1 cellular context compared by ENCODE assay signal in the genomic region with DNA sequence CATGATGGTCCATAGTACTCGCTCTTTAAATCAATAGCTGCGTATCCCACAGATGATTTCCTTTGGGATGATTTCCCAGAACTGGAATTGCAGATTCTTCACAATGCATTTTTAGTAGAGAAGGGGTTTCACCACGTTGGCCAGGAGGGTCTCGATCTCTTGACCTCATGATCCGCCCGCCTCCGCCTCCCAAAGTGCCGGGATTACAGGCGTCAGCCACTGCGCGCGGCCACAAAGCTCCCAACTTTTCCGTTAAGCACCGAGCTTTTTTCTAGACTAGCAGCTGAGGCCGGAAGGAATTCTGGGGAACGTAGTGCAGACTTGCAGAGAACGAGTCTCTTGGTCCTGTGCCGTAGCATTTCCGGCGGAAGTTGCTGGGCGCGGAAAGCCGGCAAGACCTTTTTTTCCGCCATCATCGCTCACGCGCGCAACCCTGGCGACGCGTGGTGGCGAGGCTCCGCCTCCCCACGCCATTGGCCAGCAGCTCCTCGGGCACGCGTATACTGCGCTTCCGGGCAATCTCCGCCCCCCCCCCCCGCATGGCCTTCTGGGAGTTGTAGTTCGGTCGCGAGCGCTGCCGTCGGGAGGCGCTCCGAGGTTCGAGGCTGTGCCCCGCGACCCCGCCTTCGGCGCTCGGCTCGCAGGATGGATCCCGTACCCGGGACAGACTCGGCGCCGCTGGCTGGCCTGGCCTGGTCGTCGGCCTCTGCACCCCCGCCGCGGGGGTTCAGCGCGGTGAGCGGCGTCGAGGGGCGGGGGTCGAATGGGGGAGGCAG.
TF ChIP-seq lines count a peak whose summit lies in the region.

A gene (plus strand): TSS at position 557 of the 776 bp plus-strand sequence. CDS start 89 bp downstream, at position 646.

TF ChIP-seq in HepG2, 621 proteins besides CTCF, POLR2A, EP300 and RAD21 (continued from another document and continues in another):
- no peak for TF ChIP-seq ZNF317 (CRISPR knock-in tag; IDR thresholded peaks at IDR 0.05)
- peak; percentile 56; the same call in 1 of the 2 replicates for TF ChIP-seq ZFP1 (CRISPR knock-in tag; IDR thresholded peaks at IDR 0.05)
- TF ChIP-seq, protein P1, sequence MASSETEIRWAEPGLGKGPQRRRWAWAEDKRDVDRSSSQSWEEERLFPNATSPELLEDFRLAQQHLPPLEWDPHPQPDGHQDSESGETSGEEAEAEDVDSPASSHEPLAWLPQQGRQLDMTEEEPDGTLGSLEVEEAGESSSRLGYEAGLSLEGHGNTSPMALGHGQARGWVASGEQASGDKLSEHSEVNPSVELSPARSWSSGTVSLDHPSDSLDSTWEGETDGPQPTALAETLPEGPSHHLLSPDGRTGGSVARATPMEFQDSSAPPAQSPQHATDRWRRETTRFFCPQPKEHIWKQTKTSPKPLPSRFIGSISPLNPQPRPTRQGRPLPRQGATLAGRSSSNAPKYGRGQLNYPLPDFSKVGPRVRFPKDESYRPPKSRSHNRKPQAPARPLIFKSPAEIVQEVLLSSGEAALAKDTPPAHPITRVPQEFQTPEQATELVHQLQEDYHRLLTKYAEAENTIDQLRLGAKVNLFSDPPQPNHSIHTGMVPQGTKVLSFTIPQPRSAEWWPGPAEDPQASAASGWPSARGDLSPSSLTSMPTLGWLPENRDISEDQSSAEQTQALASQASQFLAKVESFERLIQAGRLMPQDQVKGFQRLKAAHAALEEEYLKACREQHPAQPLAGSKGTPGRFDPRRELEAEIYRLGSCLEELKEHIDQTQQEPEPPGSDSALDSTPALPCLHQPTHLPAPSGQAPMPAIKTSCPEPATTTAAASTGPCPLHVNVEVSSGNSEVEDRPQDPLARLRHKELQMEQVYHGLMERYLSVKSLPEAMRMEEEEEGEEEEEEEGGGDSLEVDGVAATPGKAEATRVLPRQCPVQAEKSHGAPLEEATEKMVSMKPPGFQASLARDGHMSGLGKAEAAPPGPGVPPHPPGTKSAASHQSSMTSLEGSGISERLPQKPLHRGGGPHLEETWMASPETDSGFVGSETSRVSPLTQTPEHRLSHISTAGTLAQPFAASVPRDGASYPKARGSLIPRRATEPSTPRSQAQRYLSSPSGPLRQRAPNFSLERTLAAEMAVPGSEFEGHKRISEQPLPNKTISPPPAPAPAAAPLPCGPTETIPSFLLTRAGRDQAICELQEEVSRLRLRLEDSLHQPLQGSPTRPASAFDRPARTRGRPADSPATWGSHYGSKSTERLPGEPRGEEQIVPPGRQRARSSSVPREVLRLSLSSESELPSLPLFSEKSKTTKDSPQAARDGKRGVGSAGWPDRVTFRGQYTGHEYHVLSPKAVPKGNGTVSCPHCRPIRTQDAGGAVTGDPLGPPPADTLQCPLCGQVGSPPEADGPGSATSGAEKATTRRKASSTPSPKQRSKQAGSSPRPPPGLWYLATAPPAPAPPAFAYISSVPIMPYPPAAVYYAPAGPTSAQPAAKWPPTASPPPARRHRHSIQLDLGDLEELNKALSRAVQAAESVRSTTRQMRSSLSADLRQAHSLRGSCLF (CRISPR knock-in tag; IDR thresholded peaks at IDR 0.05; ENCODE audit: borderline replicate concordance), result no peak
- no peak for TF ChIP-seq NR3C1 (CRISPR knock-in tag; IDR thresholded peaks at IDR 0.05)
- no peak; the same call in 1 of the 2 replicates for TF ChIP-seq BORCS8-MEF2B (CRISPR knock-in tag; IDR thresholded peaks at IDR 0.05)
- peak; percentile 36; the same call in 1 of the 2 replicates for TF ChIP-seq REPIN1 (CRISPR knock-in tag; IDR thresholded peaks at IDR 0.05; ENCODE audit: borderline replicate concordance, low read depth)
- no peak for TF ChIP-seq NPAS2 (CRISPR knock-in tag; IDR thresholded peaks at IDR 0.05; ENCODE audit: borderline replicate concordance)
- TF ChIP-seq, protein P2, sequence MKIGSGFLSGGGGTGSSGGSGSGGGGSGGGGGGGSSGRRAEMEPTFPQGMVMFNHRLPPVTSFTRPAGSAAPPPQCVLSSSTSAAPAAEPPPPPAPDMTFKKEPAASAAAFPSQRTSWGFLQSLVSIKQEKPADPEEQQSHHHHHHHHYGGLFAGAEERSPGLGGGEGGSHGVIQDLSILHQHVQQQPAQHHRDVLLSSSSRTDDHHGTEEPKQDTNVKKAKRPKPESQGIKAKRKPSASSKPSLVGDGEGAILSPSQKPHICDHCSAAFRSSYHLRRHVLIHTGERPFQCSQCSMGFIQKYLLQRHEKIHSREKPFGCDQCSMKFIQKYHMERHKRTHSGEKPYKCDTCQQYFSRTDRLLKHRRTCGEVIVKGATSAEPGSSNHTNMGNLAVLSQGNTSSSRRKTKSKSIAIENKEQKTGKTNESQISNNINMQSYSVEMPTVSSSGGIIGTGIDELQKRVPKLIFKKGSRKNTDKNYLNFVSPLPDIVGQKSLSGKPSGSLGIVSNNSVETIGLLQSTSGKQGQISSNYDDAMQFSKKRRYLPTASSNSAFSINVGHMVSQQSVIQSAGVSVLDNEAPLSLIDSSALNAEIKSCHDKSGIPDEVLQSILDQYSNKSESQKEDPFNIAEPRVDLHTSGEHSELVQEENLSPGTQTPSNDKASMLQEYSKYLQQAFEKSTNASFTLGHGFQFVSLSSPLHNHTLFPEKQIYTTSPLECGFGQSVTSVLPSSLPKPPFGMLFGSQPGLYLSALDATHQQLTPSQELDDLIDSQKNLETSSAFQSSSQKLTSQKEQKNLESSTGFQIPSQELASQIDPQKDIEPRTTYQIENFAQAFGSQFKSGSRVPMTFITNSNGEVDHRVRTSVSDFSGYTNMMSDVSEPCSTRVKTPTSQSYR (CRISPR knock-in tag; IDR thresholded peaks at IDR 0.05; ENCODE audit: borderline replicate concordance), result no peak
- no peak for TF ChIP-seq ZNF549 (CRISPR knock-in tag; IDR thresholded peaks at IDR 0.05)
- TF ChIP-seq ZMYM3 (CRISPR knock-in tag; IDR thresholded peaks at IDR 0.05), result peak; percentile 69
- TF ChIP-seq REXO4 (CRISPR knock-in tag; IDR thresholded peaks at IDR 0.05; ENCODE audit: borderline replicate concordance), result no peak
- peak; percentile 88 for TF ChIP-seq HCFC1 (IDR thresholded peaks at IDR 0.05; ENCODE audit: low read depth, low read length)
- peak; percentile 56; the same call in 1 of the 2 replicates for TF ChIP-seq POLR2AphosphoS5 (IDR thresholded peaks at IDR 0.05; ENCODE audit: low read depth, low read length)
- peak; percentile 71; the same call in 1 of the 2 replicates for TF ChIP-seq ZNF782 (CRISPR knock-in tag; IDR thresholded peaks at IDR 0.05; ENCODE audit: borderline replicate concordance)
- TF ChIP-seq HOXA7 (CRISPR knock-in tag; IDR thresholded peaks at IDR 0.05), result no peak
- 0 out of 2 replicates have a peak, but pooled peaks have one; percentile 15 for TF ChIP-seq ZNF44 (CRISPR knock-in tag; IDR thresholded peaks at IDR 0.05)
- peak; percentile 95 for TF ChIP-seq GABPA (IDR thresholded peaks at IDR 0.05; ENCODE audit: low read depth, low read length)
- TF ChIP-seq GABPA (CRISPR knock-in tag; IDR thresholded peaks at IDR 0.05; ENCODE audit: low read depth), result peak; percentile 97
- 0 out of 2 replicates have a peak, but pooled peaks have one; percentile 42 for TF ChIP-seq ZNF337 (CRISPR knock-in tag; IDR thresholded peaks at IDR 0.05; ENCODE audit: borderline replicate concordance, low read depth)
- TF ChIP-seq THYN1 (CRISPR knock-in tag; IDR thresholded peaks at IDR 0.05; ENCODE audit: borderline replicate concordance, low read depth), result no peak
- TF ChIP-seq, protein P3, sequence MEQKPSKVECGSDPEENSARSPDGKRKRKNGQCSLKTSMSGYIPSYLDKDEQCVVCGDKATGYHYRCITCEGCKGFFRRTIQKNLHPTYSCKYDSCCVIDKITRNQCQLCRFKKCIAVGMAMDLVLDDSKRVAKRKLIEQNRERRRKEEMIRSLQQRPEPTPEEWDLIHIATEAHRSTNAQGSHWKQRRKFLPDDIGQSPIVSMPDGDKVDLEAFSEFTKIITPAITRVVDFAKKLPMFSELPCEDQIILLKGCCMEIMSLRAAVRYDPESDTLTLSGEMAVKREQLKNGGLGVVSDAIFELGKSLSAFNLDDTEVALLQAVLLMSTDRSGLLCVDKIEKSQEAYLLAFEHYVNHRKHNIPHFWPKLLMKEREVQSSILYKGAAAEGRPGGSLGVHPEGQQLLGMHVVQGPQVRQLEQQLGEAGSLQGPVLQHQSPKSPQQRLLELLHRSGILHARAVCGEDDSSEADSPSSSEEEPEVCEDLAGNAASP (CRISPR knock-in tag; IDR thresholded peaks at IDR 0.05; ENCODE audit: borderline replicate concordance), result no peak; the same call in 1 of the 2 replicates
- peak; percentile 83 for TF ChIP-seq ZNF230 (CRISPR knock-in tag; IDR thresholded peaks at IDR 0.05)
- TF ChIP-seq, protein P4, sequence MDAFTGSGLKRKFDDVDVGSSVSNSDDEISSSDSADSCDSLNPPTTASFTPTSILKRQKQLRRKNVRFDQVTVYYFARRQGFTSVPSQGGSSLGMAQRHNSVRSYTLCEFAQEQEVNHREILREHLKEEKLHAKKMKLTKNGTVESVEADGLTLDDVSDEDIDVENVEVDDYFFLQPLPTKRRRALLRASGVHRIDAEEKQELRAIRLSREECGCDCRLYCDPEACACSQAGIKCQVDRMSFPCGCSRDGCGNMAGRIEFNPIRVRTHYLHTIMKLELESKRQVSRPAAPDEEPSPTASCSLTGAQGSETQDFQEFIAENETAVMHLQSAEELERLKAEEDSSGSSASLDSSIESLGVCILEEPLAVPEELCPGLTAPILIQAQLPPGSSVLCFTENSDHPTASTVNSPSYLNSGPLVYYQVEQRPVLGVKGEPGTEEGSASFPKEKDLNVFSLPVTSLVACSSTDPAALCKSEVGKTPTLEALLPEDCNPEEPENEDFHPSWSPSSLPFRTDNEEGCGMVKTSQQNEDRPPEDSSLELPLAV (CRISPR knock-in tag; conservative IDR thresholded peaks at IDR 0.05; ENCODE audit: low read depth), result no peak
- TF ChIP-seq ZNF720 (CRISPR knock-in tag; IDR thresholded peaks at IDR 0.05), result no peak
- TF ChIP-seq CEBPG (CRISPR knock-in tag; IDR thresholded peaks at IDR 0.05), result peak; percentile 62
- peak; percentile 81 for TF ChIP-seq ZSCAN31 (CRISPR knock-in tag; IDR thresholded peaks at IDR 0.05; ENCODE audit: low read depth)
- TF ChIP-seq, protein P5, sequence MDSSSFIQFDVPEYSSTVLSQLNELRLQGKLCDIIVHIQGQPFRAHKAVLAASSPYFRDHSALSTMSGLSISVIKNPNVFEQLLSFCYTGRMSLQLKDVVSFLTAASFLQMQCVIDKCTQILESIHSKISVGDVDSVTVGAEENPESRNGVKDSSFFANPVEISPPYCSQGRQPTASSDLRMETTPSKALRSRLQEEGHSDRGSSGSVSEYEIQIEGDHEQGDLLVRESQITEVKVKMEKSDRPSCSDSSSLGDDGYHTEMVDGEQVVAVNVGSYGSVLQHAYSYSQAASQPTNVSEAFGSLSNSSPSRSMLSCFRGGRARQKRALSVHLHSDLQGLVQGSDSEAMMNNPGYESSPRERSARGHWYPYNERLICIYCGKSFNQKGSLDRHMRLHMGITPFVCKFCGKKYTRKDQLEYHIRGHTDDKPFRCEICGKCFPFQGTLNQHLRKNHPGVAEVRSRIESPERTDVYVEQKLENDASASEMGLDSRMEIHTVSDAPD (CRISPR knock-in tag; IDR thresholded peaks at IDR 0.05), result peak; percentile 40; the same call in 1 of the 2 replicates
- no peak for TF ChIP-seq ZSCAN9 (CRISPR knock-in tag; IDR thresholded peaks at IDR 0.05; ENCODE audit: borderline replicate concordance)
- no peak for TF ChIP-seq ZNF468 (CRISPR knock-in tag; IDR thresholded peaks at IDR 0.05)
- TF ChIP-seq, protein P6, sequence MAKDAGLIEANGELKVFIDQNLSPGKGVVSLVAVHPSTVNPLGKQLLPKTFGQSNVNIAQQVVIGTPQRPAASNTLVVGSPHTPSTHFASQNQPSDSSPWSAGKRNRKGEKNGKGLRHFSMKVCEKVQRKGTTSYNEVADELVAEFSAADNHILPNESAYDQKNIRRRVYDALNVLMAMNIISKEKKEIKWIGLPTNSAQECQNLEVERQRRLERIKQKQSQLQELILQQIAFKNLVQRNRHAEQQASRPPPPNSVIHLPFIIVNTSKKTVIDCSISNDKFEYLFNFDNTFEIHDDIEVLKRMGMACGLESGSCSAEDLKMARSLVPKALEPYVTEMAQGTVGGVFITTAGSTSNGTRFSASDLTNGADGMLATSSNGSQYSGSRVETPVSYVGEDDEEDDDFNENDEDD (CRISPR knock-in tag; IDR thresholded peaks at IDR 0.05; ENCODE audit: borderline replicate concordance), result peak; percentile 88; the same call in 1 of the 2 replicates
- TF ChIP-seq SMARCE1 (IDR thresholded peaks at IDR 0.05; ENCODE audit: borderline replicate concordance), result no peak
- TF ChIP-seq CCDC6 (CRISPR knock-in tag; IDR thresholded peaks at IDR 0.05), result peak; percentile 82
- TF ChIP-seq FLYWCH1 (CRISPR knock-in tag; IDR thresholded peaks at IDR 0.05), result no peak
- TF ChIP-seq, protein P7, sequence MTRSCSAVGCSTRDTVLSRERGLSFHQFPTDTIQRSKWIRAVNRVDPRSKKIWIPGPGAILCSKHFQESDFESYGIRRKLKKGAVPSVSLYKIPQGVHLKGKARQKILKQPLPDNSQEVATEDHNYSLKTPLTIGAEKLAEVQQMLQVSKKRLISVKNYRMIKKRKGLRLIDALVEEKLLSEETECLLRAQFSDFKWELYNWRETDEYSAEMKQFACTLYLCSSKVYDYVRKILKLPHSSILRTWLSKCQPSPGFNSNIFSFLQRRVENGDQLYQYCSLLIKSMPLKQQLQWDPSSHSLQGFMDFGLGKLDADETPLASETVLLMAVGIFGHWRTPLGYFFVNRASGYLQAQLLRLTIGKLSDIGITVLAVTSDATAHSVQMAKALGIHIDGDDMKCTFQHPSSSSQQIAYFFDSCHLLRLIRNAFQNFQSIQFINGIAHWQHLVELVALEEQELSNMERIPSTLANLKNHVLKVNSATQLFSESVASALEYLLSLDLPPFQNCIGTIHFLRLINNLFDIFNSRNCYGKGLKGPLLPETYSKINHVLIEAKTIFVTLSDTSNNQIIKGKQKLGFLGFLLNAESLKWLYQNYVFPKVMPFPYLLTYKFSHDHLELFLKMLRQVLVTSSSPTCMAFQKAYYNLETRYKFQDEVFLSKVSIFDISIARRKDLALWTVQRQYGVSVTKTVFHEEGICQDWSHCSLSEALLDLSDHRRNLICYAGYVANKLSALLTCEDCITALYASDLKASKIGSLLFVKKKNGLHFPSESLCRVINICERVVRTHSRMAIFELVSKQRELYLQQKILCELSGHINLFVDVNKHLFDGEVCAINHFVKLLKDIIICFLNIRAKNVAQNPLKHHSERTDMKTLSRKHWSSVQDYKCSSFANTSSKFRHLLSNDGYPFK (CRISPR knock-in tag; IDR thresholded peaks at IDR 0.05; ENCODE audit: borderline replicate concordance), result peak; percentile 86; the same call in 1 of the 2 replicates
- TF ChIP-seq, protein P8, sequence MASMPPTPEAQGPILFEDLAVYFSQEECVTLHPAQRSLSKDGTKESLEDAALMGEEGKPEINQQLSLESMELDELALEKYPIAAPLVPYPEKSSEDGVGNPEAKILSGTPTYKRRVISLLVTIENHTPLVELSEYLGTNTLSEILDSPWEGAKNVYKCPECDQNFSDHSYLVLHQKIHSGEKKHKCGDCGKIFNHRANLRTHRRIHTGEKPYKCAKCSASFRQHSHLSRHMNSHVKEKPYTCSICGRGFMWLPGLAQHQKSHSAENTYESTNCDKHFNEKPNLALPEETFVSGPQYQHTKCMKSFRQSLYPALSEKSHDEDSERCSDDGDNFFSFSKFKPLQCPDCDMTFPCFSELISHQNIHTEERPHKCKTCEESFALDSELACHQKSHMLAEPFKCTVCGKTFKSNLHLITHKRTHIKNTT (CRISPR knock-in tag; IDR thresholded peaks at IDR 0.05), result no peak
- peak; percentile 95 for TF ChIP-seq KAT8 (CRISPR knock-in tag; IDR thresholded peaks at IDR 0.05)
- 0 out of 2 replicates have a peak, but pooled peaks have one; percentile 76 for TF ChIP-seq KLF12 (CRISPR knock-in tag; IDR thresholded peaks at IDR 0.05; ENCODE audit: borderline replicate concordance)
